In the genomic region with DNA sequence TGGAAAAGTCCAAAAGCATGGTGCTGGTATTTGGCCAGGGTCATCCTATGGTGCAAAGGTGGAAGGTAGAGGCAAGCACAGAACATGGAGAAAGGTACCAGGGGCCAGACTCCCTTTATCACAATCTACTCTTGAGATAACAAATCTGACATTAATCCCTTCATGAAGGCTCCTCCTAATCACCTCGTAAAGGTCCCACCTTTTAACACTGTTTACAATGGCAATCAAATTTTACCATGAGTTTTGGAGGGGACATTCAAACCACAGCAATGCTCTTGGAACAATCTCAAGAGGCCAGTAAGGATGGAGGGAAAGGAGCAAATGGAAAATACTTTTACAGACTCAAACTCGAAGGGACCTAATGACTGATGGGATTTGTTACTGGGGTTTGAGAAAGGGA, we compare ENCODE assay signal across 15 cellular contexts. TPM values are rescaled to one million over a fixed set of nuclear protein-coding genes. Genes with fewer than 3 reads are reported as not detected.
DNase-seq lines count a peak whose midpoint lies in the region; ATAC-seq and TF ChIP-seq lines count a peak whose summit lies in the region.
"Had no signal": no experiment of that assay in that cellular context is flagged by ENCODE, and none has a peak within 500 bp of the region (broad histone marks: within the 10 kb centered on the region; RNA-seq: fewer than 3 reads in every experiment).

No MANE protein-coding gene starts in this region.

- H2AFZ ChIP-seq in GM23248 (no peak overlapping the region), Loucy (ENCODE audit: low read length) (no peak overlapping the region), trophoblast cell (ENCODE audit: insufficient read depth, low read length, poor library complexity) (no peak overlapping the region)

- H3K14ac ChIP-seq in trophoblast cell (ENCODE audit: low read length), result no peak overlapping the region

- H3K27me3 ChIP-seq in GM23248 (replicated peaks; ENCODE audit: insufficient read depth) (no peaks in the 10 kb centered on the region), Loucy (ENCODE audit: insufficient read depth, low read length, poor library complexity, severe bottlenecking) (no peaks in the 10 kb centered on the region), endodermal cell (ENCODE audit: control insufficient read depth, insufficient read depth, low read length, poor library complexity, severe bottlenecking) (no peaks in the 10 kb centered on the region), trophoblast cell (ENCODE audit: insufficient read depth, low read length) (no peaks in the 10 kb centered on the region), A673 (replicated peaks; ENCODE audit: insufficient read depth, low read depth, low read length, poor library complexity) (no peaks in the 10 kb centered on the region)

- H4K91ac ChIP-seq in trophoblast cell (ENCODE audit: low read depth, low read length), result no peak overlapping the region

- DNase-seq in GM23248 (no peak), endodermal cell (no peak), trophoblast cell (no peak), NCI-H446 treated with DMSO at 0.1 percent for 48 hours (lab: John Stamatoyannopoulos, UW) (no peak), A673 (ENCODE audit: low spot score) (no peak)
- DNase-seq: C1 segment of cervical spinal cord; CD4-positive, alpha-beta T cell; DMS153; DMS79 treated with DMSO at 0.1 percent for 48 hours; EL had no signal

- H3K4me2 ChIP-seq in GM23248 (ENCODE audit: unreplicated experiment) (peak overlapping the region; percentile 11), Loucy (ENCODE audit: low read depth, low read length, poor library complexity, severe bottlenecking) (peak overlapping the region; percentile 78), trophoblast cell (ENCODE audit: low read length) (no peak overlapping the region)

- POLR2A ChIA-PET in A673 (lab: Charles Lee; ENCODE audit: low non-redundant PET), result no interaction called here

- H2AK5ac ChIP-seq in trophoblast cell (ENCODE audit: low read length), result no peak overlapping the region

- ATAC-seq in GM19023 (IDR thresholded peaks at IDR 0.05; ENCODE audit: unreplicated experiment), result no peak
- ATAC-seq in GM18868 (IDR thresholded peaks at IDR 0.05; ENCODE audit: unreplicated experiment), result no peak
- ATAC-seq: HCT116 had no signal

- H3K9ac ChIP-seq in GM23248 (no peak overlapping the region), Loucy (ENCODE audit: low read depth, low read length, poor library complexity, severe bottlenecking) (peak overlapping the region; percentile 6), endodermal cell (ENCODE audit: extremely low read depth, low read length, poor library complexity, severe bottlenecking) (no peak overlapping the region), trophoblast cell (ENCODE audit: low read length) (no peak overlapping the region)

- H3F3A ChIP-seq in GM23248 (ENCODE audit: insufficient read depth) (peaks cover 14% of the 10 kb centered on the region), Loucy (ENCODE audit: low read depth) (peaks cover 5% of the 10 kb centered on the region; the same call in 1 of the 2 replicates)

- 65 to 69% methylated on average over 2 of the region's 2 CpGs for WGBS in GM23248 (ENCODE audit: low coverage in 1 of 2, low lambda C conversion rate in 2 of 2, missing lambda C conversion rate in 2 of 2), 2 experiments
- WGBS in endodermal cell (ENCODE audit: insufficient coverage in 1 of 2, insufficient read length in 1 of 2), 2 experiments, result 55 to 73% methylated on average over 2 of the region's 2 CpGs
- WGBS in trophoblast cell (ENCODE audit: extremely low coverage, insufficient coverage, insufficient read length), result no CpG with 5 or more reads among the region's 2 CpGs

- no peak overlapping the region for H2BK5ac ChIP-seq in trophoblast cell (ENCODE audit: low read depth, low read length, poor library complexity)

- H4K20me1 ChIP-seq in GM23248 (ENCODE audit: insufficient read depth), result peaks cover 48% of the 10 kb centered on the region
- no peaks in the 10 kb centered on the region for H4K20me1 ChIP-seq in Loucy (ENCODE audit: insufficient read depth, low read length, poor library complexity, severe bottlenecking)

- H3K18ac ChIP-seq in trophoblast cell (ENCODE audit: low read length), result no peak overlapping the region

- H3K4me1 ChIP-seq in GM23248 (ENCODE audit: insufficient read depth), result peaks cover 38% of the 10 kb centered on the region
- peaks cover 71% of the 10 kb centered on the region for H3K4me1 ChIP-seq in Loucy (ENCODE audit: insufficient read depth, low read length, poor library complexity, severe bottlenecking)
- peaks cover 22% of the 10 kb centered on the region for H3K4me1 ChIP-seq in endodermal cell (ENCODE audit: control insufficient read depth, insufficient read depth, low read length)
- peaks cover 3 to 15% of the 10 kb centered on the region in 2 experiments for H3K4me1 ChIP-seq in trophoblast cell (ENCODE audit: control insufficient read depth in 1 of 2, insufficient read depth in 2 of 2, low read length in 2 of 2)
- H3K4me1 ChIP-seq in A673 (ENCODE audit: insufficient read depth, low read length, poor library complexity, severe bottlenecking), result peaks cover 73% of the 10 kb centered on the region

- H3K27me3 Mint-ChIP-seq in endodermal cell (ENCODE audit: insufficient read depth), result no peaks in the 10 kb centered on the region

- H3K27ac ChIP-seq in GM23248, result no peak overlapping the region
- H3K27ac ChIP-seq in endodermal cell (ENCODE audit: low read depth, low read length), result no peak overlapping the region
- no peak overlapping the region for H3K27ac ChIP-seq in trophoblast cell (ENCODE audit: low read depth, low read length)
- H3K27ac ChIP-seq in A673 (ENCODE audit: low read depth, low read length, poor library complexity, severe bottlenecking), result no peak overlapping the region

- H3K36me3 Mint-ChIP-seq in endodermal cell (ENCODE audit: low read depth), result no peaks in the 10 kb centered on the region

- in situ Hi-C loops in GM23248 (cut with MboI), result no loop called here

- peaks cover 60% of the 10 kb centered on the region for H3K4me1 Mint-ChIP-seq in endodermal cell

- TF ChIP-seq CTCF in Loucy (conservative IDR thresholded peaks at IDR 0.05; ENCODE audit: low read length) (no peak), endodermal cell (conservative IDR thresholded peaks at IDR 0.05) (no peak), A673 (conservative IDR thresholded peaks at IDR 0.05; ENCODE audit: low read depth, low read length) (no peak)

- BruUV-seq in A673 (replicated peaks; lab: Mats Ljungman, UMichigan), result no TSS peak

- no peak overlapping the region for H2BK12ac ChIP-seq in trophoblast cell (ENCODE audit: low read length)

- H3K36me3 ChIP-seq in GM23248 (ENCODE audit: low read depth) (no peaks in the 10 kb centered on the region; the same call in 1 of the 2 replicates), Loucy (ENCODE audit: insufficient read depth, low read length) (no peaks in the 10 kb centered on the region), endodermal cell (ENCODE audit: control insufficient read depth, insufficient read depth, low read length) (no peaks in the 10 kb centered on the region), trophoblast cell (ENCODE audit: control insufficient read depth in 1 of 2, insufficient read depth in 2 of 2, low read length in 2 of 2) (peaks cover 3 to 11% of the 10 kb centered on the region in 2 experiments), A673 (ENCODE audit: insufficient read depth, low read length, poor library complexity, severe bottlenecking) (no peaks in the 10 kb centered on the region)

- CTCF ChIA-PET in A673 (lab: Charles Lee), result no interaction called here

- intact Hi-C loops in A673 (cut with micrococcal nuclease; ENCODE audit: unreplicated experiment), result no loop called here

- H3K9me3 ChIP-seq in GM23248 (ENCODE audit: low read depth), result no peaks in the 10 kb centered on the region
- no peaks in the 10 kb centered on the region for H3K9me3 ChIP-seq in Loucy (ENCODE audit: insufficient read depth, low read depth, low read length)
- H3K9me3 ChIP-seq in endodermal cell (ENCODE audit: control insufficient read depth, low read length), result no peaks in the 10 kb centered on the region
- H3K9me3 ChIP-seq in trophoblast cell (ENCODE audit: insufficient read depth, low read depth, low read length), result no peaks in the 10 kb centered on the region
- H3K9me3 ChIP-seq in A673 (ENCODE audit: low read depth, low read length, poor library complexity, severe bottlenecking), result no peaks in the 10 kb centered on the region

- no peak overlapping the region for H3K23ac ChIP-seq in trophoblast cell (ENCODE audit: low read length)

- H3K9me2 ChIP-seq in GM23248 (ENCODE audit: insufficient read depth) (no peaks in the 10 kb centered on the region), Loucy (replicated peaks; ENCODE audit: low read depth, low read length) (no peaks in the 10 kb centered on the region)

- no peak overlapping the region for H3K4me3 ChIP-seq in GM23248
- H3K4me3 ChIP-seq in Loucy (ENCODE audit: low read length, poor library complexity, severe bottlenecking), result peak overlapping the region; percentile 58
- peak overlapping the region; percentile 5 for H3K4me3 ChIP-seq in endodermal cell (ENCODE audit: low read length)
- no peak overlapping the region for H3K4me3 ChIP-seq in trophoblast cell (ENCODE audit: low read depth, low read length)
- H3K4me3 ChIP-seq in A673 (ENCODE audit: low read depth, low read length, poor library complexity, severe bottlenecking), result no peak overlapping the region

- no peak overlapping the region for H3K4me3 Mint-ChIP-seq in endodermal cell
- H3K4me3 Mint-ChIP-seq: B cell; CD4-positive, alpha-beta T cell had no signal

- H4K12ac ChIP-seq in trophoblast cell (ENCODE audit: low read depth, low read length), result no peak overlapping the region

- peaks cover 2% of the 10 kb centered on the region for H3K79me1 ChIP-seq in trophoblast cell (ENCODE audit: low read length)

- no peak overlapping the region for H3K27ac Mint-ChIP-seq in endodermal cell
- H3K27ac Mint-ChIP-seq: B cell; CD4-positive, alpha-beta T cell had no signal

- peak overlapping the region; percentile 82 for H3K4ac ChIP-seq in trophoblast cell (ENCODE audit: low read depth, low read length)

- no peak overlapping the region for H4K8ac ChIP-seq in trophoblast cell (ENCODE audit: low read depth, low read length)

- H2BK120ac ChIP-seq in trophoblast cell (ENCODE audit: insufficient read depth, low read length, poor library complexity), result no peak overlapping the region

- peaks cover 100% of the 10 kb centered on the region for H3K79me2 ChIP-seq in GM23248 (ENCODE audit: insufficient read depth)
- H3K79me2 ChIP-seq in Loucy (ENCODE audit: insufficient read depth, low read length), result peaks cover 80% of the 10 kb centered on the region
- peaks cover 35% of the 10 kb centered on the region for H3K79me2 ChIP-seq in trophoblast cell (ENCODE audit: control insufficient read depth, insufficient read depth, low read length, poor library complexity)

- no peaks in the 10 kb centered on the region for H3K9me3 Mint-ChIP-seq in endodermal cell
- H3K9me3 Mint-ChIP-seq: CD4-positive, alpha-beta T cell had no signal

RNA-seq across cellular contexts. Expression of a gene that starts 6.1 kb away (rescaled TPM):
- 49.1 and 49.8 TPM in 2 replicates for total RNA-seq in GM23248 (2014; rRNA removed; shearing (Covaris generic))
- polyA plus RNA-seq in GM23248 (2016; fragmentation: Nextera tagmentation; extraction: Ambion mirVana), result 38.7 and 41.4 TPM in 2 replicates
- total RNA-seq in endodermal cell (10 to 100 TPM; 72.6 to 93.2 TPM), A673 (2021) (103 and 114 TPM in 2 replicates)
- polyA plus RNA-seq in endodermal cell (2013, experiment 1 of 2), result 20.1 TPM
- 23.3 TPM for polyA plus RNA-seq in endodermal cell (2013, experiment 2 of 2)
- polyA plus RNA-seq in trophoblast cell (2013), result 40.3 and 40.4 TPM in 2 replicates
- total RNA-seq: B cell had no signal

RNA-seq across cellular contexts. Expression of a gene that starts 57.7 kb away (rescaled TPM):
- 15.2 and 25.9 TPM in 2 replicates for total RNA-seq in GM23248 (2014; rRNA removed; shearing (Covaris generic))
- 24.2 and 29.1 TPM in 2 replicates for polyA plus RNA-seq in GM23248 (2016; fragmentation: Nextera tagmentation; extraction: Ambion mirVana)
- total RNA-seq in endodermal cell, result 10 to 100 TPM; 77.2 to 87.2 TPM
- 95.0 TPM for polyA plus RNA-seq in endodermal cell (2013, experiment 1 of 2)
- polyA plus RNA-seq in endodermal cell (2013, experiment 2 of 2), result 126 TPM
- 38.9 and 49.2 TPM in 2 replicates for polyA plus RNA-seq in trophoblast cell (2013)
- 273 and 281 TPM in 2 replicates for total RNA-seq in A673 (2021)

Comparison
In these comparisons a context has a peak if more than half of its experiments do, and no peak if none do; other contexts are left out.
1. H3K4me3 ChIP-seq: peak in Loucy (single experiment) and endodermal cell (single experiment); none in GM23248 (single experiment), trophoblast cell (single experiment) and A673 (single experiment).